9 cellular contexts compared by ENCODE assay signal in the genomic region with DNA sequence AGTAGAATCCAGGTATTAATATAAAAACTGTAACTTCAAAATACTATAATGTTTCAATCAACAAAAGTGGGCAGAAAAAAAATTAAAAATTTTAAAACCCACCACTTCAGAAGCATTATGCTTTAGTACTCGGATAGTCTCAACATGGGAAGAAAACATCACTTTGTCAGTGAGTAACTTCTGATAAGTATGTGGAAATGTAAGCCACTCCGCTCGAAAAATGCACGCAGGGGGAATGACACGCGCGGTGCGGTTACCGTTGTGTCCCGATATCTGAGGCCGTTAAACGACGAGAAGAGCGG. TPM values are rescaled to one million over a fixed set of nuclear protein-coding genes. Genes with fewer than 3 reads are reported as not detected.
DNase-seq lines count a peak whose midpoint lies in the region; ATAC-seq, FAIRE-seq and TF ChIP-seq lines count a peak whose summit lies in the region.
"Had no signal": no experiment of that assay in that cellular context is flagged by ENCODE, and none has a peak within 500 bp of the region (broad histone marks: within the 10 kb centered on the region; RNA-seq: fewer than 3 reads in every experiment).

No MANE protein-coding gene starts in this region.

- in situ Hi-C loops in G401 (cut with HindIII; ENCODE audit: low sequenced_read_pairs): no loop called here

- H3K4me1 ChIP-seq in right atrium auricular region (peaks cover 0 to 13% of the 10 kb centered on the region in 2 donors), mucosa of rectum (ENCODE audit: control insufficient read depth in 2 of 2, insufficient read depth in 2 of 2, low read length in 2 of 2) (peaks cover 6 to 23% of the 10 kb centered on the region in 2 donors)

- peak overlapping the region; percentile 61 to 83 for H3K9ac ChIP-seq in mucosa of rectum (ENCODE audit: low read depth in 1 of 2, low read length in 2 of 2)

- DNase-seq in right atrium auricular region (ENCODE audit: low spot score) (no peak), left ventricle myocardium superior (no peak), bronchial epithelial cell (ENCODE audit: low read depth) (no peak), G401 (ENCODE audit: low spot score) (no peak), sciatic nerve (ENCODE audit: low spot score) (no peak), 8988T (no peak)
- DNase-seq: NCI-H1417 treated with DMSO at 0.1 percent for 48 hours had no signal

- H3K36me3 ChIP-seq in right atrium auricular region: peaks cover 7% of the 10 kb centered on the region
- no peaks in the 10 kb centered on the region for H3K36me3 ChIP-seq in bronchial epithelial cell (ENCODE audit: control insufficient read depth, insufficient read depth, low read length)
- H3K36me3 ChIP-seq in mucosa of rectum (ENCODE audit: control insufficient read depth in 2 of 2, insufficient read depth in 2 of 2, low read length in 2 of 2): peaks cover 5 to 6% of the 10 kb centered on the region in 2 donors

- H3K4me3 ChIP-seq in right atrium auricular region: peak overlapping the region; percentile 75 to 95
- H3K4me3 ChIP-seq in bronchial epithelial cell (ENCODE audit: low read depth, low read length): peak overlapping the region; percentile 50
- peak overlapping the region; percentile 71 to 82 for H3K4me3 ChIP-seq in mucosa of rectum (ENCODE audit: low read length in 2 of 2)

- no peaks in the 10 kb centered on the region for H3K27me3 ChIP-seq in right atrium auricular region
- no peaks in the 10 kb centered on the region for H3K27me3 ChIP-seq in bronchial epithelial cell (ENCODE audit: control insufficient read depth, insufficient read depth, low read length)
- no peaks in the 10 kb centered on the region for H3K27me3 ChIP-seq in mucosa of rectum (ENCODE audit: control insufficient read depth in 2 of 2, insufficient read depth in 2 of 2, low read length in 2 of 2)

- H3K9me3 ChIP-seq in right atrium auricular region: no peaks in the 10 kb centered on the region
- no peaks in the 10 kb centered on the region for H3K9me3 ChIP-seq in mucosa of rectum (ENCODE audit: control insufficient read depth in 2 of 2, low read length in 2 of 2)

- no peak for FAIRE-seq in bronchial epithelial cell (lab: Jason Lieb, UNC)

- H3K27ac ChIP-seq in right atrium auricular region (peak overlapping the region; percentile 91 to 96), mucosa of rectum (ENCODE audit: low read depth in 2 of 2, low read length in 2 of 2) (peak overlapping the region; percentile 88 to 89)

- intact Hi-C loops in left ventricle myocardium superior (cut with micrococcal nuclease): loop anchor here (10.0 kb wide), 1 partner anchor 118 kb away; a partner anchor contains a TSS
- intact Hi-C loops in sciatic nerve (cut with DNase I): no loop called here

- ATAC-seq in left ventricle myocardium superior: no peak
- no peak for ATAC-seq in GM19463 (IDR thresholded peaks at IDR 0.05; ENCODE audit: unreplicated experiment)
- ATAC-seq in sciatic nerve: no peak

- TF ChIP-seq CTCF in right atrium auricular region (IDR thresholded peaks at IDR 0.05) (no peak), bronchial epithelial cell (IDR thresholded peaks at IDR 0.05; ENCODE audit: insufficient read depth, low read length, severe bottlenecking) (no peak)

RNA-seq across cellular contexts. Expression of a gene that starts 0.7 kb away (rescaled TPM):
- total RNA-seq in right atrium auricular region: 10 to 100 TPM; 20.2 to 21.8 TPM
- 35.3 TPM for total RNA-seq in left ventricle myocardium superior
- 24.0 and 32.0 TPM in 2 replicates for total RNA-seq in bronchial epithelial cell
- 32.2 and 39.0 TPM in 2 replicates for total RNA-seq in G401 (2014; rRNA removed; shearing (Covaris generic))
- total RNA-seq in sciatic nerve: 32.8 TPM

RNA-seq across cellular contexts. Expression of a gene that starts 7.3 kb away (rescaled TPM):
- 10 to 100 TPM; 12.9 to 17.2 TPM for total RNA-seq in right atrium auricular region
- total RNA-seq in left ventricle myocardium superior: 15.5 TPM
- 18.4 and 24.0 TPM in 2 replicates for total RNA-seq in bronchial epithelial cell
- 14.1 and 16.0 TPM in 2 replicates for total RNA-seq in G401 (2014; rRNA removed; shearing (Covaris generic))
- total RNA-seq in sciatic nerve: 6.8 TPM
